ENCODE assay signal across 8 cellular contexts in genomic region chr1:158998037-158998780, GRCh38. TPM values are rescaled to one million over a fixed set of nuclear protein-coding genes. Genes with fewer than 3 reads are reported as not detected.
DNase-seq lines count a peak whose midpoint lies in the region; ATAC-seq and TF ChIP-seq lines count a peak whose summit lies in the region.

No MANE protein-coding gene starts in this region.

- H3K4me1 ChIP-seq in DOHH2 (ENCODE audit: control insufficient read depth, low read length), result peaks cover 20% of the 10 kb centered on the region
- peaks cover 27% of the 10 kb centered on the region for H3K4me1 ChIP-seq in mammary epithelial cell (ENCODE audit: insufficient read depth, low read length)
- H3K4me1 ChIP-seq in neuronal stem cell (ENCODE audit: control insufficient read depth in 2 of 2, insufficient read depth in 1 of 2, low read depth in 1 of 2, low read length in 2 of 2), result peaks cover 0 to 5% of the 10 kb centered on the region in 2 donors

- CTCF ChIA-PET in mammary epithelial cell (lab: Charles Lee; ENCODE audit: low non-redundant PET), result no interaction called here

- in situ Hi-C loops in mammary epithelial cell (cut with MboI; ENCODE audit: low sequenced_read_pairs in 2 of 2), result loop anchor here (10.0 to 25.0 kb wide), 4 partner anchors 203 to 786 kb away; no protein-coding TSS in a partner anchor

- no peak for TF ChIP-seq CTCF in DOHH2 (IDR thresholded peaks at IDR 0.05; ENCODE audit: low read depth, low read length, poor library complexity, severe bottlenecking)
- TF ChIP-seq CTCF in mammary epithelial cell (conservative IDR thresholded peaks at IDR 0.05 in 1 of 2, IDR thresholded peaks at IDR 0.05 in 1 of 2; ENCODE audit: extremely low read depth in 1 of 2, insufficient read depth in 1 of 2, low read depth in 1 of 2, low read length in 2 of 2), result no peak

- no peaks in the 10 kb centered on the region for H4K20me1 ChIP-seq in DOHH2 (ENCODE audit: control insufficient read depth, insufficient read depth, low read depth, low read length)
- no peaks in the 10 kb centered on the region for H4K20me1 ChIP-seq in mammary epithelial cell (ENCODE audit: insufficient read depth, low read length)

- ATAC-seq in HG03066 (IDR thresholded peaks at IDR 0.05; ENCODE audit: low read depth, unreplicated experiment), result peak; percentile 37
- no peak for ATAC-seq in GM21619 (IDR thresholded peaks at IDR 0.05; ENCODE audit: unreplicated experiment)
- no peak for ATAC-seq in esophagus mucosa

- no peak overlapping the region for H3K18ac ChIP-seq in neuronal stem cell (ENCODE audit: low read length)

- H3K4me3 ChIP-seq in DOHH2 (ENCODE audit: low read length), result no peak overlapping the region
- H3K4me3 ChIP-seq in mammary epithelial cell (replicated peaks in 1 of 3; ENCODE audit: insufficient read depth in 1 of 3, low read depth in 2 of 3, low read length in 3 of 3), result no peak overlapping the region
- H3K4me3 ChIP-seq in neuronal stem cell (ENCODE audit: low read length in 2 of 2), result no peak overlapping the region

- peak overlapping the region; percentile 88 for H2AFZ ChIP-seq in mammary epithelial cell (ENCODE audit: low read depth, low read length)
- H2AFZ ChIP-seq in neuronal stem cell (ENCODE audit: low read length), result peak overlapping the region; percentile 79

- H3K9ac ChIP-seq in mammary epithelial cell (ENCODE audit: insufficient read depth, low read length), result no peak overlapping the region
- H3K9ac ChIP-seq in neuronal stem cell (ENCODE audit: low read depth, low read length, poor library complexity), result no peak overlapping the region

- DNase-seq in mammary epithelial cell (no peak), neuronal stem cell (ENCODE audit: low spot score) (no peak), NCI-H446 treated with DMSO at 0.1 percent for 48 hours (lab: John Stamatoyannopoulos, UW) (no peak), NCI-H510A treated with DMSO at 0.1 percent for 48 hours (lab: John Stamatoyannopoulos, UW) (no peak)

- H2BK120ac ChIP-seq in neuronal stem cell (ENCODE audit: low read depth, low read length), result no peak overlapping the region

- H2BK12ac ChIP-seq in neuronal stem cell (ENCODE audit: low read length), result no peak overlapping the region

- H2AK5ac ChIP-seq in neuronal stem cell (ENCODE audit: low read depth, low read length), result no peak overlapping the region

- no peak overlapping the region for H2BK5ac ChIP-seq in neuronal stem cell (ENCODE audit: low read length)

- H3K4ac ChIP-seq in neuronal stem cell (ENCODE audit: low read length), result no peak overlapping the region

- no peak overlapping the region for H3K14ac ChIP-seq in neuronal stem cell (ENCODE audit: low read length)

- H3K79me2 ChIP-seq in DOHH2 (ENCODE audit: control insufficient read depth, low read length) (no peaks in the 10 kb centered on the region), mammary epithelial cell (ENCODE audit: insufficient read depth, low read length) (no peaks in the 10 kb centered on the region)

- WGBS in mammary epithelial cell (ENCODE audit: low coverage, missing lambda C conversion rate), result 35% methylated on average over 6 of the region's 6 CpGs
- WGBS in neuronal stem cell (ENCODE audit: extremely low coverage in 2 of 2, insufficient read length in 2 of 2, insufficient replicate concordance in 1 of 2), 2 donors, result no CpG with 5 or more reads among the region's 6 CpGs

- no peaks in the 10 kb centered on the region for H3F3A ChIP-seq in DOHH2 (ENCODE audit: control insufficient read depth, insufficient read depth)

- H3K9me2 ChIP-seq in DOHH2 (replicated peaks; ENCODE audit: control insufficient read depth, low read length), result no peaks in the 10 kb centered on the region

- no peaks in the 10 kb centered on the region for H3K36me3 ChIP-seq in DOHH2 (ENCODE audit: control insufficient read depth, low read length)
- no peaks in the 10 kb centered on the region for H3K36me3 ChIP-seq in mammary epithelial cell (ENCODE audit: insufficient read depth, low read length)
- no peaks in the 10 kb centered on the region for H3K36me3 ChIP-seq in neuronal stem cell (replicated peaks in 1 of 2; ENCODE audit: control insufficient read depth in 2 of 2, insufficient read depth in 2 of 2, low read length in 2 of 2)

- no peak overlapping the region for H4K8ac ChIP-seq in neuronal stem cell (ENCODE audit: low read depth, low read length)

- H3K27ac ChIP-seq in DOHH2 (ENCODE audit: low read depth, low read length) (no peak overlapping the region), mammary epithelial cell (ENCODE audit: insufficient read depth, low read depth, low read length) (no peak overlapping the region), neuronal stem cell (replicated peaks; ENCODE audit: low read length) (no peak overlapping the region)

- dilution Hi-C loops in mammary epithelial cell (cut with HindIII; ENCODE audit: low sequenced_read_pairs), result no loop called here

- no TSS peak for BruUV-seq in mammary epithelial cell (replicated peaks; lab: Mats Ljungman, UMichigan)

- intact Hi-C loops in mammary epithelial cell (cut with micrococcal nuclease), result loop anchor here (1.0 to 2.0 kb wide), 5 partner anchors 115 to 1033 kb away; no protein-coding TSS in a partner anchor

- H2BK15ac ChIP-seq in neuronal stem cell (ENCODE audit: low read length), result no peak overlapping the region

- H3K27me3 ChIP-seq in DOHH2 (ENCODE audit: control insufficient read depth, low read length) (no peaks in the 10 kb centered on the region), mammary epithelial cell (ENCODE audit: insufficient read depth, low read length) (no peaks in the 10 kb centered on the region), neuronal stem cell (ENCODE audit: control insufficient read depth in 3 of 3, insufficient read depth in 3 of 3, low read depth in 1 of 3, low read length in 3 of 3) (no peaks in the 10 kb centered on the region)

- no peak overlapping the region for H3K23ac ChIP-seq in neuronal stem cell (ENCODE audit: low read depth, low read length, poor library complexity)

- H3K9me3 ChIP-seq in DOHH2 (ENCODE audit: control insufficient read depth, insufficient read depth, low read length) (no peaks in the 10 kb centered on the region), mammary epithelial cell (replicated peaks; ENCODE audit: insufficient read depth, low read length) (no peaks in the 10 kb centered on the region), neuronal stem cell (replicated peaks in 1 of 2; ENCODE audit: control insufficient read depth in 2 of 2, insufficient read depth in 1 of 2, low read depth in 1 of 2, low read length in 2 of 2) (no peaks in the 10 kb centered on the region)

- H3K4me2 ChIP-seq in DOHH2 (ENCODE audit: low read length) (peak overlapping the region; percentile 41; the same call in 1 of the 2 replicates), mammary epithelial cell (ENCODE audit: insufficient read depth, low read depth, low read length) (peak overlapping the region; percentile 95), neuronal stem cell (ENCODE audit: insufficient read depth, low read length, poor library complexity, severe bottlenecking) (no peak overlapping the region)

- H4K91ac ChIP-seq in neuronal stem cell (ENCODE audit: low read depth, low read length, poor library complexity), result no peak overlapping the region

- no peaks in the 10 kb centered on the region for H3K79me1 ChIP-seq in neuronal stem cell (ENCODE audit: low read depth, low read length)

RNA-seq across cellular contexts. Expression of gene IFI16, which starts 11.5 kb away (rescaled TPM):
- total RNA-seq in mammary epithelial cell (10 to 100 TPM; 57.0 to 93.4 TPM), esophagus mucosa (100 TPM)
- polyA plus RNA-seq in mammary epithelial cell, result 61.5 TPM
- polyA minus RNA-seq in mammary epithelial cell, result 36.7 TPM
- 7.6 TPM for polyA plus RNA-seq in neuronal stem cell (2013, experiment 1 of 2)
- polyA plus RNA-seq in neuronal stem cell (2013, experiment 2 of 2), result 8.2 TPM
